ENCODE assay signal across 9 cellular contexts in the genomic region with DNA sequence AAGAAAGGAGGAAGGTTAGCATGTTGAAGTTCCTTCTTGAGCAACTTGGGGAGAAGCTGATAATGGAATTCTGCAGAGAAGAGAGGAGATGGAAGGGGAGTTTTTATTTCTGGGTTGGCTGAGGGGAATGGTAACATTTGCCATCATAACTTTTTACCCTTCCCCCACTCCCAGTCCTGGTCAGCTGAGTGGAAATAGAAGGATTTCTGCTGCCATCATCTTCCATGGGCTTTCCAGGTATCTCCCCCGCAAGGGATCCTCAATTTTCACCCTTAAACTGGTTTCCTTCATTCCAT. TPM values are rescaled to one million over a fixed set of nuclear protein-coding genes. Genes with fewer than 3 reads are reported as not detected.
DNase-seq lines count a peak whose midpoint lies in the region; ATAC-seq and TF ChIP-seq lines count a peak whose summit lies in the region.
"Had no signal": no experiment of that assay in that cellular context is flagged by ENCODE, and none has a peak within 500 bp of the region (broad histone marks: within the 10 kb centered on the region; RNA-seq: fewer than 3 reads in every experiment).

No MANE protein-coding gene starts in this region.

- H3K36me3 ChIP-seq in GM23338 (ENCODE audit: insufficient read depth) (peaks cover 11% of the 10 kb centered on the region), adrenal gland (replicated peaks in 1 of 2) (peaks cover 0 to 23% of the 10 kb centered on the region in 2 donors)

- H3K27ac ChIP-seq in GM23338 (ENCODE audit: low read depth) (no peak overlapping the region), adrenal gland (no peak overlapping the region)

- H2AFZ ChIP-seq in GM23338: no peak overlapping the region

- no peak overlapping the region for H3K27ac Mint-ChIP-seq in GM23338
- no peak overlapping the region for H3K27ac Mint-ChIP-seq in activated T-helper 2 cell treated with anti-CD3 and anti-CD28 coated beads, Interferon-gamma antibody, Interleukin-2, Interleukin-4, amounts not matched to agents 10 μg/mL and 5 μg/mL and 100 μg/mL, durations not matched to agents 14 hours and 24 hours and 36 hours
- H3K27ac Mint-ChIP-seq in natural killer cell treated with Interleukin-12 subunit alpha and Interleukin-12 subunit beta and Interleukin-15 and Interleukin-18, amount 100 ng/mL, for 72 hours: peak overlapping the region in 1 of 2 donors; percentile 72

- WGBS in adrenal gland, 4 donors: 93 to 100% (median 98%) methylated on average over 1 of the region's 1 CpG

- H3K4me3 ChIP-seq in GM23338 (peak overlapping the region; percentile 93; the same call in 1 of the 2 replicates), adrenal gland (no peak overlapping the region)
- H3K4me3 ChIP-seq: lung had no signal

- intact Hi-C loops in activated T-helper 2 cell treated with anti-CD3 and anti-CD28 coated beads, Interferon-gamma antibody, Interleukin-2, Interleukin-4, amounts not matched to agents 10 μg/mL and 5 μg/mL and 100 μg/mL, durations not matched to agents 14 hours and 24 hours and 36 hours (cut with micrococcal nuclease): no loop called here
- intact Hi-C loops in adrenal gland (cut with DNase I): no loop called here

- peaks cover 9% of the 10 kb centered on the region; the same call in 1 of the 2 replicates for H3F3A ChIP-seq in GM23338 (replicated peaks; ENCODE audit: low read depth)

- peaks cover 35% of the 10 kb centered on the region for H3K27me3 Mint-ChIP-seq in GM23338 (ENCODE audit: insufficient read depth, low read depth, poor library complexity)
- peaks cover 3% of the 10 kb centered on the region for H3K27me3 Mint-ChIP-seq in activated T-helper 2 cell treated with anti-CD3 and anti-CD28 coated beads, Interferon-gamma antibody, Interleukin-2, Interleukin-4, amounts not matched to agents 10 μg/mL and 5 μg/mL and 100 μg/mL, durations not matched to agents 14 hours and 24 hours and 36 hours (ENCODE audit: low read depth)
- no peaks in the 10 kb centered on the region for H3K27me3 Mint-ChIP-seq in natural killer cell treated with Interleukin-12 subunit alpha and Interleukin-12 subunit beta and Interleukin-15 and Interleukin-18, amount 100 ng/mL, for 72 hours

- peak overlapping the region; percentile 87 for H3K4me3 Mint-ChIP-seq in GM23338
- H3K4me3 Mint-ChIP-seq in activated T-helper 2 cell treated with anti-CD3 and anti-CD28 coated beads, Interferon-gamma antibody, Interleukin-2, Interleukin-4, amounts not matched to agents 10 μg/mL and 5 μg/mL and 100 μg/mL, durations not matched to agents 14 hours and 24 hours and 36 hours (ENCODE audit: low read depth): peak overlapping the region; percentile 74
- peak overlapping the region; percentile 75 for H3K4me3 Mint-ChIP-seq in natural killer cell treated with Interleukin-12 subunit alpha and Interleukin-12 subunit beta and Interleukin-15 and Interleukin-18, amount 100 ng/mL, for 72 hours

- no peak for DNase-seq in GM23338 (ENCODE audit: low spot score)
- no peak for DNase-seq in activated T-helper 2 cell treated with anti-CD3 and anti-CD28 coated beads, Interferon-gamma antibody, Interleukin-2, Interleukin-4, amounts not matched to agents 10 μg/mL and 5 μg/mL and 100 μg/mL, durations not matched to agents 14 hours and 24 hours and 36 hours (ENCODE audit: low spot score)
- DNase-seq in natural killer cell treated with Interleukin-12 subunit alpha and Interleukin-12 subunit beta and Interleukin-15 and Interleukin-18, amount 100 ng/mL, for 72 hours (ENCODE audit: low spot score): no peak
- DNase-seq in LoVo (ENCODE audit: low spot score): no peak
- DNase-seq in adrenal gland: no peak
- DNase-seq in NCI-H187 (lab: John Stamatoyannopoulos, UW): no peak
- DNase-seq: activated CD4-positive, alpha-beta T cell treated with anti-CD3 and anti-CD28 coated beads for 48 hours; small intestine had no signal

- no peak for ATAC-seq in GM23338
- no peak for ATAC-seq in natural killer cell treated with Interleukin-12 subunit alpha and Interleukin-12 subunit beta and Interleukin-15 and Interleukin-18, amount 100 ng/mL, for 72 hours

- H3K9me3 ChIP-seq in adrenal gland (replicated peaks in 1 of 3): no peaks in the 10 kb centered on the region

- peaks cover 12% of the 10 kb centered on the region for H3K79me2 ChIP-seq in GM23338 (replicated peaks; ENCODE audit: insufficient read depth)

- TF ChIP-seq CTCF in GM23338 (conservative IDR thresholded peaks at IDR 0.05; ENCODE audit: low read depth in 2 of 2) (no peak), adrenal gland (IDR thresholded peaks at IDR 0.05) (no peak)

- peaks cover 50% of the 10 kb centered on the region for H3K4me1 Mint-ChIP-seq in GM23338
- peaks cover 12% of the 10 kb centered on the region for H3K4me1 Mint-ChIP-seq in activated T-helper 2 cell treated with anti-CD3 and anti-CD28 coated beads, Interferon-gamma antibody, Interleukin-2, Interleukin-4, amounts not matched to agents 10 μg/mL and 5 μg/mL and 100 μg/mL, durations not matched to agents 14 hours and 24 hours and 36 hours (ENCODE audit: low read depth)
- peaks cover 23 to 38% of the 10 kb centered on the region in 2 donors for H3K4me1 Mint-ChIP-seq in natural killer cell treated with Interleukin-12 subunit alpha and Interleukin-12 subunit beta and Interleukin-15 and Interleukin-18, amount 100 ng/mL, for 72 hours (ENCODE audit: low read depth in 2 of 2)

- peaks cover 37% of the 10 kb centered on the region for H3K4me1 ChIP-seq in GM23338 (ENCODE audit: insufficient read depth)
- H3K4me1 ChIP-seq in adrenal gland (replicated peaks in 1 of 2): peaks cover 21 to 24% of the 10 kb centered on the region in 2 donors

- H4K20me1 ChIP-seq in GM23338 (replicated peaks; ENCODE audit: insufficient read depth): no peaks in the 10 kb centered on the region; the same call in 1 of the 2 replicates

- H3K27me3 ChIP-seq in GM23338 (ENCODE audit: insufficient read depth): peaks cover 24% of the 10 kb centered on the region
- no peaks in the 10 kb centered on the region for H3K27me3 ChIP-seq in adrenal gland

- TF ChIP-seq POLR2A in adrenal gland (IDR thresholded peaks at IDR 0.05): no peak

- H3K9me3 Mint-ChIP-seq in GM23338: no peaks in the 10 kb centered on the region
- H3K9me3 Mint-ChIP-seq in activated T-helper 2 cell treated with anti-CD3 and anti-CD28 coated beads, Interferon-gamma antibody, Interleukin-2, Interleukin-4, amounts not matched to agents 10 μg/mL and 5 μg/mL and 100 μg/mL, durations not matched to agents 14 hours and 24 hours and 36 hours: no peaks in the 10 kb centered on the region
- no peaks in the 10 kb centered on the region for H3K9me3 Mint-ChIP-seq in natural killer cell treated with Interleukin-12 subunit alpha and Interleukin-12 subunit beta and Interleukin-15 and Interleukin-18, amount 100 ng/mL, for 72 hours

- H3K9me2 ChIP-seq in GM23338 (ENCODE audit: insufficient read depth): no peaks in the 10 kb centered on the region

- H3K4me2 ChIP-seq in GM23338: peak overlapping the region; percentile 96

- peaks cover 32% of the 10 kb centered on the region for H3K36me3 Mint-ChIP-seq in GM23338 (ENCODE audit: low read depth)
- peaks cover 19% of the 10 kb centered on the region for H3K36me3 Mint-ChIP-seq in activated T-helper 2 cell treated with anti-CD3 and anti-CD28 coated beads, Interferon-gamma antibody, Interleukin-2, Interleukin-4, amounts not matched to agents 10 μg/mL and 5 μg/mL and 100 μg/mL, durations not matched to agents 14 hours and 24 hours and 36 hours (ENCODE audit: low read depth)
- H3K36me3 Mint-ChIP-seq in natural killer cell treated with Interleukin-12 subunit alpha and Interleukin-12 subunit beta and Interleukin-15 and Interleukin-18, amount 100 ng/mL, for 72 hours: peaks cover 6% of the 10 kb centered on the region

RNA-seq across cellular contexts. Expression of gene DTX3, which starts 1.3 kb away (rescaled TPM):
- total RNA-seq in GM23338 (2014; rRNA removed; shearing (Covaris generic)): 37.8 and 46.6 TPM in 2 replicates
- polyA plus RNA-seq in GM23338 (2016; fragmentation: Nextera tagmentation; extraction: Ambion mirVana) (16.7 and 22.8 TPM in 2 replicates), adrenal gland (100 to 1,000 TPM in 1 of 3 donors, 10 to 100 TPM in 2; 20.4 to 136 (median 98.9) TPM)
- total RNA-seq in activated T-helper 2 cell treated with anti-CD3 and anti-CD28 coated beads, Interferon-gamma antibody, Interleukin-2, Interleukin-4, amounts not matched to agents 10 μg/mL and 5 μg/mL and 100 μg/mL, durations not matched to agents 14 hours and 24 hours and 36 hours: 17.7 and 21.7 TPM in 2 replicates
- total RNA-seq in natural killer cell treated with Interleukin-12 subunit alpha and Interleukin-12 subunit beta and Interleukin-15 and Interleukin-18, amount 100 ng/mL, for 72 hours: 10 to 100 TPM; 15.6 to 18.4 TPM
- 10 to 100 TPM; 21.4 to 59.7 (median 47.6) TPM for total RNA-seq in adrenal gland

RNA-seq across cellular contexts. Expression of gene ARHGEF25, which starts 5.3 kb away (rescaled TPM):
- total RNA-seq in GM23338 (2014; rRNA removed; shearing (Covaris generic)): 9.9 and 10.2 TPM in 2 replicates
- 0.53 TPM in 1 of 2 replicates, not detected in the other for polyA plus RNA-seq in GM23338 (2016; fragmentation: Nextera tagmentation; extraction: Ambion mirVana)
- 1.9 and 2.3 TPM in 2 replicates for total RNA-seq in activated T-helper 2 cell treated with anti-CD3 and anti-CD28 coated beads, Interferon-gamma antibody, Interleukin-2, Interleukin-4, amounts not matched to agents 10 μg/mL and 5 μg/mL and 100 μg/mL, durations not matched to agents 14 hours and 24 hours and 36 hours
- 1 to 10 TPM in 1 of 2 donors, under 1 TPM in 1; 0.52 to 4.0 TPM for total RNA-seq in natural killer cell treated with Interleukin-12 subunit alpha and Interleukin-12 subunit beta and Interleukin-15 and Interleukin-18, amount 100 ng/mL, for 72 hours
- 10 to 100 TPM in 4 of 8 donors, 1 to 10 TPM in 4; 4.9 to 15.9 (median 9.9) TPM for total RNA-seq in adrenal gland
- 10 to 100 TPM in 2 of 3 donors, 1 to 10 TPM in 1; 5.3 to 86.4 (median 34.4) TPM for polyA plus RNA-seq in adrenal gland

RNA-seq across cellular contexts. Expression of gene PIP4K2C, which starts 15.0 kb away (rescaled TPM):
- total RNA-seq in GM23338 (2014; rRNA removed; shearing (Covaris generic)): 26.4 and 30.6 TPM in 2 replicates
- polyA plus RNA-seq in GM23338 (2016; fragmentation: Nextera tagmentation; extraction: Ambion mirVana): 10.5 and 10.8 TPM in 2 replicates
- total RNA-seq in activated T-helper 2 cell treated with anti-CD3 and anti-CD28 coated beads, Interferon-gamma antibody, Interleukin-2, Interleukin-4, amounts not matched to agents 10 μg/mL and 5 μg/mL and 100 μg/mL, durations not matched to agents 14 hours and 24 hours and 36 hours: 23.2 and 24.6 TPM in 2 replicates
- total RNA-seq in natural killer cell treated with Interleukin-12 subunit alpha and Interleukin-12 subunit beta and Interleukin-15 and Interleukin-18, amount 100 ng/mL, for 72 hours: 10 to 100 TPM; 25.9 to 35.7 TPM
- total RNA-seq in adrenal gland: 10 to 100 TPM; 21.9 to 75.9 (median 30.9) TPM
- 10 to 100 TPM in 1 of 3 donors, 1 to 10 TPM in 2; 8.1 to 31.5 (median 8.6) TPM for polyA plus RNA-seq in adrenal gland

RNA-seq across cellular contexts. Expression of gene B4GALNT1, which starts 27.0 kb away (rescaled TPM):
- 2.4 and 2.8 TPM in 2 replicates for total RNA-seq in GM23338 (2014; rRNA removed; shearing (Covaris generic))
- polyA plus RNA-seq in GM23338 (2016; fragmentation: Nextera tagmentation; extraction: Ambion mirVana): 1.3 and 1.4 TPM in 2 replicates
- total RNA-seq in activated T-helper 2 cell treated with anti-CD3 and anti-CD28 coated beads, Interferon-gamma antibody, Interleukin-2, Interleukin-4, amounts not matched to agents 10 μg/mL and 5 μg/mL and 100 μg/mL, durations not matched to agents 14 hours and 24 hours and 36 hours: 10.8 and 11.3 TPM in 2 replicates
- 1 to 10 TPM; 1.5 to 3.6 TPM for total RNA-seq in natural killer cell treated with Interleukin-12 subunit alpha and Interleukin-12 subunit beta and Interleukin-15 and Interleukin-18, amount 100 ng/mL, for 72 hours
- total RNA-seq in adrenal gland: 1 to 10 TPM in 4 of 8 donors, under 1 TPM in 4; 0.17 to 7.4 (median 0.94) TPM
- polyA plus RNA-seq in adrenal gland: 1 to 10 TPM; 1.0 to 1.3 (median 1.3) TPM

RNA-seq across cellular contexts. Expression of gene KIF5A, which starts 56.1 kb away (rescaled TPM):
- 16.5 and 21.3 TPM in 2 replicates for total RNA-seq in GM23338 (2014; rRNA removed; shearing (Covaris generic))
- polyA plus RNA-seq in GM23338 (2016; fragmentation: Nextera tagmentation; extraction: Ambion mirVana) (9.1 and 11.1 TPM in 2 replicates), adrenal gland (1 to 10 TPM; 1.9 to 7.4 (median 5.6) TPM)
- 3.0 and 3.4 TPM in 2 replicates for total RNA-seq in activated T-helper 2 cell treated with anti-CD3 and anti-CD28 coated beads, Interferon-gamma antibody, Interleukin-2, Interleukin-4, amounts not matched to agents 10 μg/mL and 5 μg/mL and 100 μg/mL, durations not matched to agents 14 hours and 24 hours and 36 hours
- total RNA-seq in natural killer cell treated with Interleukin-12 subunit alpha and Interleukin-12 subunit beta and Interleukin-15 and Interleukin-18, amount 100 ng/mL, for 72 hours: 1 to 10 TPM in 1 of 2 donors, under 1 TPM in 1; 0.29 to 2.0 TPM
- 1 to 10 TPM in 3 of 8 donors, under 1 TPM in 4, not detected in 1; 0.32 to 7.6 (median 0.61) TPM for total RNA-seq in adrenal gland
